25 cellular contexts compared by ENCODE assay signal in genomic region chr2:42673989-42674564, GRCh38.
"Had no signal": no experiment of that assay in that cellular context is flagged by ENCODE, and none has a peak within 500 bp of the region (broad histone marks: within the 10 kb centered on the region; RNA-seq: fewer than 3 reads in every experiment).

No MANE protein-coding gene starts in this region.

- ATAC-seq: activated CD8-positive, alpha-beta memory T cell treated with anti-CD3 and anti-CD28 coated beads, Interleukin-2, amount 10 ng/mL, durations not matched to agents 7 days and 5 days; mucosa of descending colon; pancreas; psoas muscle; right cardiac atrium; stimulated activated naive CD8-positive, alpha-beta T cell treated with anti-CD3 and anti-CD28 coated beads, Interleukin-15, Interleukin-2, amounts not matched to agents 100 U/mL and 50 U/mL, for 24 hours; T-helper 17 cell had no signal

- H3K27me3 ChIP-seq: brain microvascular endothelial cell, esophagus muscularis mucosa, pancreas, thyroid gland had no signal

- DNase-seq: activated CD4-positive, alpha-beta memory T cell treated with anti-CD3 and anti-CD28 coated beads for 36 hours; activated CD4-positive, alpha-beta T cell treated with anti-CD3 and anti-CD28 coated beads for 4 hours; activated CD4-positive, CD25-positive, alpha-beta regulatory T cell; activated CD8-positive, alpha-beta memory T cell treated with anti-CD3 and anti-CD28 coated beads, Interleukin-2, amount 10 ng/mL, durations not matched to agents 7 days and 5 days; activated gamma-delta T cell; activated naive CD4-positive, alpha-beta T cell treated with anti-CD3 and anti-CD28 coated beads, Interleukin-2, amount 50 U/mL, for 16 hours; brain microvascular endothelial cell; hippocampal formation; mucosa of descending colon; nephron progenitor cell; pancreas; psoas muscle; right cardiac atrium; stimulated activated CD4-positive, alpha-beta T cell treated with anti-CD3 and anti-CD28 coated beads, Interleukin-12 subunit alpha, Interleukin-12 subunit beta, amount 100 ng/mL, for 4 hours; stimulated activated CD4-positive, alpha-beta T cell treated with anti-CD3 and anti-CD28 coated beads, Interleukin-4, amount 100 ng/mL, for 4 hours; stimulated activated naive CD8-positive, alpha-beta T cell treated with anti-CD3 and anti-CD28 coated beads, Interleukin-15, Interleukin-2, amounts not matched to agents 100 U/mL and 50 U/mL, for 24 hours; T-helper 17 cell; thyroid gland had no signal

- H3K9me3 Mint-ChIP-seq: activated CD4-positive, alpha-beta memory T cell treated with anti-CD3 and anti-CD28 coated beads for 36 hours; activated T-helper 1 cell treated with anti-CD3 and anti-CD28 coated beads, Interleukin-12 subunit alpha, Interleukin-12 subunit beta, Interleukin-2, Interleukin-4 antibody, amounts not matched to agents 30 ng/mL and 10 ng/mL and 1 ng/mL, durations not matched to agents 14 hours and 24 hours and 36 hours; central memory CD8-positive, alpha-beta T cell; memory B cell had no signal

- H3K36me3 ChIP-seq: brain microvascular endothelial cell, pancreas, thyroid gland had no signal

- H3K4me3 Mint-ChIP-seq: activated CD4-positive, alpha-beta memory T cell treated with anti-CD3 and anti-CD28 coated beads for 36 hours; activated CD8-positive, alpha-beta memory T cell treated with anti-CD3 and anti-CD28 coated beads, Interleukin-2, amount 10 ng/mL, durations not matched to agents 7 days and 5 days; activated T-helper 1 cell treated with anti-CD3 and anti-CD28 coated beads, Interleukin-12 subunit alpha, Interleukin-12 subunit beta, Interleukin-2, Interleukin-4 antibody, amounts not matched to agents 30 ng/mL and 10 ng/mL and 1 ng/mL, durations not matched to agents 14 hours and 24 hours and 36 hours; central memory CD8-positive, alpha-beta T cell; memory B cell; nephron progenitor cell; T-helper 17 cell had no signal

- H3K9me3 ChIP-seq: esophagus muscularis mucosa, mucosa of descending colon, pancreas, psoas muscle, thyroid gland had no signal

- H3K27ac Mint-ChIP-seq: activated CD4-positive, alpha-beta memory T cell treated with anti-CD3 and anti-CD28 coated beads for 36 hours; activated CD8-positive, alpha-beta memory T cell treated with anti-CD3 and anti-CD28 coated beads, Interleukin-2, amount 10 ng/mL, durations not matched to agents 7 days and 5 days; activated T-helper 1 cell treated with anti-CD3 and anti-CD28 coated beads, Interleukin-12 subunit alpha, Interleukin-12 subunit beta, Interleukin-2, Interleukin-4 antibody, amounts not matched to agents 30 ng/mL and 10 ng/mL and 1 ng/mL, durations not matched to agents 14 hours and 24 hours and 36 hours; memory B cell; T-helper 17 cell had no signal

- H3K27ac ChIP-seq: brain microvascular endothelial cell, coronary artery, esophagus muscularis mucosa, pancreas, psoas muscle, thyroid gland had no signal

- H3K27me3 Mint-ChIP-seq: activated CD4-positive, alpha-beta memory T cell treated with anti-CD3 and anti-CD28 coated beads for 36 hours; activated CD8-positive, alpha-beta memory T cell treated with anti-CD3 and anti-CD28 coated beads, Interleukin-2, amount 10 ng/mL, durations not matched to agents 7 days and 5 days; central memory CD8-positive, alpha-beta T cell; memory B cell; T-helper 17 cell had no signal

- H3K4me3 ChIP-seq: coronary artery, esophagus muscularis mucosa, mucosa of descending colon, pancreas, psoas muscle, thyroid gland had no signal

- H3K4me1 ChIP-seq: pancreas, thyroid gland had no signal

- FAIRE-seq: frontal cortex, islet of Langerhans, pancreas had no signal

- H3K36me3 Mint-ChIP-seq: activated CD8-positive, alpha-beta memory T cell treated with anti-CD3 and anti-CD28 coated beads, Interleukin-2, amount 10 ng/mL, durations not matched to agents 7 days and 5 days had no signal
